ENCODE assay signal across 8 cellular contexts in the genomic region with DNA sequence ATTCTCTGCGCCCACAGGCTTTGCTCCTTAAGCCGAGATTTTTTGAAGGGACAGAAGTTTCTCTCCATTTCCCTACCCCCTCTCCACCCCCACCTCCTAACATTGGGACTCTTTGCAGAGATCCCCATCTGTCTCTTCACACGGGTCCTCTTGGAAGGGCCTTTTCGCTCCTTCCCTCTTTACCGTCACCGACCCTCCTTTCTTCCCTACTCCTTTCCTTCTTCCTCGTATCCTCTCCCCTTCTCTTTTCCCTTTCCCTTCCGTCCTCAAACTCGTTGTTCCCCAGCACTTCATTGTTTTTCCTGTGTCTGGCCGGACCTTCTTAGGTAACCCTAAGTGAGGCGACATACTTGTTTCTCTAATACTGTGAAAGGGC. TPM values are rescaled to one million over a fixed set of nuclear protein-coding genes. Genes with fewer than 3 reads are reported as not detected.
A peak's percentile ranks its signal among the peaks of the same experiment; 100 is the strongest.
DNase-seq lines count a peak whose midpoint lies in the region; ATAC-seq, FAIRE-seq and TF ChIP-seq lines count a peak whose summit lies in the region.

No MANE protein-coding gene starts in this region.

- no peak overlapping the region for H4K8ac ChIP-seq in mesendoderm (ENCODE audit: low read depth, low read length)

- peak overlapping the region; percentile 83 for H3K9ac ChIP-seq in mesendoderm (ENCODE audit: low read length)

- intact Hi-C loops in left cardiac atrium (cut with DNase I) (no loop called here), body of pancreas (cut with DNase I) (no loop called here), sciatic nerve (cut with DNase I) (no loop called here)

- H3K27me3 ChIP-seq in cardiac muscle cell = no peaks in the 10 kb centered on the region
- H3K27me3 ChIP-seq in body of pancreas = no peaks in the 10 kb centered on the region
- no peaks in the 10 kb centered on the region for H3K27me3 ChIP-seq in mesendoderm (ENCODE audit: insufficient read depth, low read length, poor library complexity)

- ATAC-seq in left cardiac atrium (no peak), body of pancreas (no peak), sciatic nerve (no peak)

- peak overlapping the region; percentile 87 for H3K4me2 ChIP-seq in mesendoderm (ENCODE audit: low read length)

- peak overlapping the region; percentile 35 for H3K23ac ChIP-seq in mesendoderm (ENCODE audit: low read length)

- WGBS in body of pancreas, 2 donors = 7 to 12% methylated on average over 11 of the region's 11 CpGs
- no CpG with 5 or more reads among the region's 11 CpGs for WGBS in mesendoderm (ENCODE audit: extremely low coverage, insufficient coverage, low lambda C conversion rate)
- WGBS in urinary bladder = 8% methylated on average over 11 of the region's 11 CpGs

- H3K18ac ChIP-seq in mesendoderm (ENCODE audit: low read length) = no peak overlapping the region

- TF ChIP-seq CTCF in cardiac muscle cell (IDR thresholded peaks at IDR 0.05; ENCODE audit: low read depth, low read length) = no peak
- no peak for TF ChIP-seq CTCF in body of pancreas (IDR thresholded peaks at IDR 0.05)
- TF ChIP-seq CTCF in GM13976 (IDR thresholded peaks at IDR 0.05; ENCODE audit: borderline replicate concordance, control extremely low read depth, extremely low read depth, insufficient read depth, missing control alignments) = no peak

- H4K5ac ChIP-seq in mesendoderm (ENCODE audit: low read length) = no peak overlapping the region

- H3K79me1 ChIP-seq in mesendoderm (ENCODE audit: low read length) = peaks cover 29% of the 10 kb centered on the region

- H3K4me1 ChIP-seq in cardiac muscle cell (ENCODE audit: low read depth) = peaks cover 11% of the 10 kb centered on the region
- peaks cover 52% of the 10 kb centered on the region for H3K4me1 ChIP-seq in body of pancreas
- peaks cover 6% of the 10 kb centered on the region for H3K4me1 ChIP-seq in mesendoderm (ENCODE audit: control insufficient read depth, low read depth, low read length)
- peaks cover 5% of the 10 kb centered on the region for H3K4me1 ChIP-seq in urinary bladder (ENCODE audit: insufficient read depth)

- DNase-seq in cardiac muscle cell (ENCODE audit: low read depth in 1 of 2, low spot score in 1 of 2) (no peak), left cardiac atrium (no peak), body of pancreas (no peak), mesendoderm (no peak), GM13976 (ENCODE audit: low spot score) (no peak), urothelium cell line (ENCODE audit: low spot score) (no peak), sciatic nerve (ENCODE audit: low spot score) (no peak)

- peaks cover 31% of the 10 kb centered on the region for H3K79me2 ChIP-seq in mesendoderm (ENCODE audit: control insufficient read depth, insufficient read depth, low read length)

- TF ChIP-seq POLR2A in body of pancreas (IDR thresholded peaks at IDR 0.05) = no peak

- in situ Hi-C loops in GM13976 (cut with MboI; ENCODE audit: low sequenced_read_pairs, unreplicated experiment) = no loop called here

- H3K4me3 ChIP-seq in cardiac muscle cell (peak overlapping the region; percentile 68), body of pancreas (peak overlapping the region; percentile 87 to 91), mesendoderm (ENCODE audit: low read length) (peak overlapping the region; percentile 42), urinary bladder (ENCODE audit: low read depth, low read length) (peak overlapping the region; percentile 99)

- no peak overlapping the region for H2BK15ac ChIP-seq in mesendoderm (replicated peaks; ENCODE audit: low read depth)

- H3K4ac ChIP-seq in mesendoderm (ENCODE audit: low read depth, low read length) = no peak overlapping the region

- FAIRE-seq in urothelium cell line (lab: Jason Lieb, UNC) = no peak

- no peak overlapping the region for H2BK5ac ChIP-seq in mesendoderm (ENCODE audit: low read length)

- H3K56ac ChIP-seq in mesendoderm (ENCODE audit: low read length) = peak overlapping the region; percentile 91

- H3K36me3 ChIP-seq in cardiac muscle cell (no peaks in the 10 kb centered on the region), body of pancreas (replicated peaks in 1 of 2; ENCODE audit: insufficient read depth in 1 of 2, low read depth in 2 of 2) (no peaks in the 10 kb centered on the region), mesendoderm (ENCODE audit: control insufficient read depth, insufficient read depth, low read length) (no peaks in the 10 kb centered on the region), urinary bladder (ENCODE audit: insufficient read depth) (no peaks in the 10 kb centered on the region)

- no peak overlapping the region for H2AK5ac ChIP-seq in mesendoderm (ENCODE audit: low read length)

- H3K9me3 ChIP-seq in cardiac muscle cell (ENCODE audit: low read depth) (no peaks in the 10 kb centered on the region), body of pancreas (no peaks in the 10 kb centered on the region)

- peak overlapping the region; percentile 86 for H3K27ac ChIP-seq in cardiac muscle cell
- H3K27ac ChIP-seq in body of pancreas = peak overlapping the region in 2 of 4 donors; percentile 55 to 61
- H3K27ac ChIP-seq in mesendoderm (ENCODE audit: low read depth, low read length) = no peak overlapping the region
- no peak overlapping the region for H3K27ac ChIP-seq in urinary bladder (ENCODE audit: low read depth)

- no peak overlapping the region for H2BK120ac ChIP-seq in mesendoderm (ENCODE audit: low read depth, low read length)

RNA-seq across cellular contexts. Expression of a gene that starts 0.7 kb away (rescaled TPM):
- total RNA-seq in cardiac muscle cell = 29.7 and 44.5 TPM in 2 replicates
- polyA plus RNA-seq in cardiac muscle cell = 57.6 and 68.0 TPM in 2 replicates
- 10 to 100 TPM; 15.6 to 16.9 TPM for total RNA-seq in left cardiac atrium
- 10 to 100 TPM; 16.9 to 24.7 TPM for total RNA-seq in body of pancreas
- polyA plus RNA-seq in mesendoderm (2013, experiment 1 of 2) = 46.4 TPM
- polyA plus RNA-seq in mesendoderm (2013, experiment 2 of 2) = 47.1 TPM
- 32.1 TPM for total RNA-seq in urinary bladder
- 33.2 TPM for polyA plus RNA-seq in urinary bladder
- total RNA-seq in sciatic nerve = 39.4 TPM

RNA-seq across cellular contexts. Expression of a gene that starts 5.8 kb away (rescaled TPM):
- total RNA-seq in cardiac muscle cell (47.3 and 59.4 TPM in 2 replicates), left cardiac atrium (10 to 100 TPM; 16.6 to 18.8 TPM), body of pancreas (10 to 100 TPM in 1 of 2 donors, 1 to 10 TPM in 1; 2.6 to 15.0 TPM), urinary bladder (27.0 TPM), sciatic nerve (20.9 TPM)
- polyA plus RNA-seq in cardiac muscle cell (53.5 and 64.8 TPM in 2 replicates), urinary bladder (40.6 TPM)
- 19.2 TPM for polyA plus RNA-seq in mesendoderm (2013, experiment 1 of 2)
- polyA plus RNA-seq in mesendoderm (2013, experiment 2 of 2) = 19.9 TPM

Comparison
In these comparisons a context has a peak if more than half of its experiments do, and no peak if none do; other contexts are left out.
1. H3K4me3 ChIP-seq: peak in every context shown above with its lines; median percentile 99 in urinary bladder; 89 in body of pancreas; 68 in cardiac muscle cell; 42 in mesendoderm.